In the genomic region with DNA sequence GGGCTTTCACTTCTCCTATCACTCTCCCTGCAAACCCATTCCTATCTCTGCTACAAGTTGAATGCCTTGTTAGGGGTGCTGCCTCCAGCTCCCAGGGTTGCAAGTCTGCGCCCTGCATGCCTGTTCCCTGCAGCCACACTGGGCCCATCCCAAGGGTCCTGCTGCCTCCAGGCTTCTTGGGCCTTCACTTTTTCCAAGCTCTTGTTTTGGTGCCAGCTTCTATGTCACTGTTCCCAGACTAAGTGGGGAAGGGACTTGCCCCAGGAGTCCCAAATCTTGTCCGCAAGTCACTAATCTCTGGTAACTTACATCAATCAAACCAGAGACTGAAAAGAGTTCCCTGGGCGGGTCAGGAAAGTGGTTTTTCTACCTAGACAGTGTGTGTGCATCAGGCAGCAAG, we compare ENCODE assay signal across 19 cellular contexts.
"Had no signal": no experiment of that assay in that cellular context is flagged by ENCODE, and none has a peak within 500 bp of the region (broad histone marks: within the 10 kb centered on the region; RNA-seq: fewer than 3 reads in every experiment).

No MANE protein-coding gene starts in this region.

- H3K27ac ChIP-seq: coronary artery, lower lobe of right lung, prostate gland, right atrium auricular region, sigmoid colon, stomach, thyroid gland had no signal

- H3K4me3 Mint-ChIP-seq: naive thymus-derived CD8-positive, alpha-beta T cell; nephron progenitor cell; stimulated activated effector memory CD8-positive, alpha-beta T cell treated with anti-CD3 and anti-CD28 coated beads, Interleukin-12 subunit alpha, Interleukin-12 subunit beta, amount 100 ng/mL, for 72 hours had no signal

- H3K4me3 ChIP-seq: coronary artery, lower lobe of right lung, prostate gland, right atrium auricular region, sigmoid colon, stomach, thyroid gland had no signal

- H3K27me3 ChIP-seq: right atrium auricular region, sigmoid colon, thyroid gland had no signal

- H3K36me3 ChIP-seq: prostate gland, thyroid gland had no signal

- H3K4me1 ChIP-seq: prostate gland had no signal

- DNase-seq: dermis blood vessel endothelial cell; effector memory CD4-positive, alpha-beta T cell; erythroblast; left ventricle myocardium superior; lower lobe of right lung; naive thymus-derived CD8-positive, alpha-beta T cell; nephron progenitor cell; nucleus accumbens; sigmoid colon; stimulated activated CD4-positive, alpha-beta T cell treated with anti-CD3 and anti-CD28 coated beads, Interleukin-2, amount 100 ng/mL, for 24 hours; stimulated activated CD4-positive, alpha-beta T cell treated with anti-CD3 and anti-CD28 coated beads, Interleukin-4, amount 100 ng/mL, for 24 hours; stimulated activated naive CD4-positive, alpha-beta T cell treated with Interleukin-2 at 50 U/mL for 16 hours; stomach; thyroid gland; trophoblast cell had no signal

- ATAC-seq: left ventricle myocardium superior; lower lobe of right lung; naive thymus-derived CD8-positive, alpha-beta T cell; stimulated activated effector memory CD8-positive, alpha-beta T cell treated with anti-CD3 and anti-CD28 coated beads, Interleukin-12 subunit alpha, Interleukin-12 subunit beta, amount 100 ng/mL, for 72 hours had no signal

- H3K27ac Mint-ChIP-seq: nephron progenitor cell; stimulated activated effector memory CD8-positive, alpha-beta T cell treated with anti-CD3 and anti-CD28 coated beads, Interleukin-12 subunit alpha, Interleukin-12 subunit beta, amount 100 ng/mL, for 72 hours had no signal

- H3K9me3 ChIP-seq: lower lobe of right lung, prostate gland, right atrium auricular region, sigmoid colon, thyroid gland had no signal

- H3K9me3 Mint-ChIP-seq: stimulated activated effector memory CD8-positive, alpha-beta T cell treated with anti-CD3 and anti-CD28 coated beads, Interleukin-12 subunit alpha, Interleukin-12 subunit beta, amount 100 ng/mL, for 72 hours had no signal
